In the genomic region with DNA sequence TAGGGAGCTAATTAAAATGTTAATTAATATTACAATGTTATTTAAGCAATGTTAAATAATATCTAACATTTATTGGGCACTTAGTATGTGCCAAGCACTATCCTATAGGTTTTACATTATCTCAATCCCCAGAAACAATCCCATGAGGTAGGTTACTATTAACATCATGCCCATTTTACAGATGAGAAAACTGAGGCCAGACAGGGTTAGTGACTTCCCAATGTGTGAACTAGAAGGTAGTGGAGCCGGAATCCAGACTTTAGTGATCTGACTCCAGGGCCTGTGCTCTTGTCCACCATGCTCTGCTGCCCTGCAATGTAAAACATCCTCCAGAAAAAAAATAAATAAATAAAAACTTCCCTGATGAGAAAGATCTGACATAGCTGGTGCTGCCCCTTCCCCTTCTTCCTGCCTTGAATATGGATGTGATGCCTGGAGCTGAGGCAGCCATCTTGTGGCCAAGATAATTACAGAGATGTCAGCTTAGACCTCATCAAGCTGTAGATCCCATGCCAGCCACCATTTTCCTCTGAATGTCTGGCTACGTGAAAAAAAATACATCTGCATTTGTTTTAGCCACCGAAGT, we compare ENCODE assay signal across 2 cellular contexts.
TF ChIP-seq lines count a peak whose summit lies in the region.

No MANE protein-coding gene starts in this region.

TF ChIP-seq in HepG2, 621 proteins besides CTCF, POLR2A, EP300 and RAD21:
- TF ChIP-seq ZNF720 (CRISPR knock-in tag; IDR thresholded peaks at IDR 0.05), result no peak
- TF ChIP-seq, protein P1, sequence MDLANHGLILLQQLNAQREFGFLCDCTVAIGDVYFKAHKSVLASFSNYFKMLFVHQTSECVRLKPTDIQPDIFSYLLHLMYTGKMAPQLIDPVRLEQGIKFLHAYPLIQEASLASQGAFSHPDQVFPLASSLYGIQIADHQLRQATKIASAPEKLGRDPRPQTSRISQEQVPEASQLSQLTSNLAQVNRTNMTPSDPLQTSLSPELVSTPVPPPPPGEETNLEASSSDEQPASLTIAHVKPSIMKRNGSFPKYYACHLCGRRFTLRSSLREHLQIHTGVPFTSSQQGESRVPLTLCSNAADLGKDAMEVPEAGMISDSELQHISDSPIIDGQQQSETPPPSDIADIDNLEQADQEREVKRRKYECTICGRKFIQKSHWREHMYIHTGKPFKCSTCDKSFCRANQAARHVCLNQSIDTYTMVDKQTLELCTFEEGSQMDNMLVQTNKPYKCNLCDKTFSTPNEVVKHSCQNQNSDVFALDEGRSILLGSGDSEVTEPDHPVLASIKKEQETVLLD (CRISPR knock-in tag; IDR thresholded peaks at IDR 0.05; ENCODE audit: low read depth), result no peak
- no peak for TF ChIP-seq HDAC1 (CRISPR knock-in tag; IDR thresholded peaks at IDR 0.05)
- TF ChIP-seq ZNF629 (CRISPR knock-in tag; conservative IDR thresholded peaks at IDR 0.05), result peak; percentile 84
- TF ChIP-seq FLYWCH1 (CRISPR knock-in tag; IDR thresholded peaks at IDR 0.05), result no peak
- 0 out of 2 replicates have a peak, but pooled peaks have one; percentile 50 for TF ChIP-seq CHD4 (IDR thresholded peaks at IDR 0.05; ENCODE audit: borderline replicate concordance, low read length)

TF ChIP-seq in H1, 55 proteins besides CTCF, POLR2A, EP300 and RAD21:
- TF ChIP-seq KDM1A (IDR thresholded peaks at IDR 0.05; ENCODE audit: borderline replicate concordance, low read length) (peak; percentile 49; the same call in 1 of the 2 replicates), YY1 (IDR thresholded peaks at IDR 0.05; ENCODE audit: low read depth, low read length) (0 out of 2 replicates have a peak, but pooled peaks have one; percentile 28)
- TF ChIP-seq, protein P2, sequence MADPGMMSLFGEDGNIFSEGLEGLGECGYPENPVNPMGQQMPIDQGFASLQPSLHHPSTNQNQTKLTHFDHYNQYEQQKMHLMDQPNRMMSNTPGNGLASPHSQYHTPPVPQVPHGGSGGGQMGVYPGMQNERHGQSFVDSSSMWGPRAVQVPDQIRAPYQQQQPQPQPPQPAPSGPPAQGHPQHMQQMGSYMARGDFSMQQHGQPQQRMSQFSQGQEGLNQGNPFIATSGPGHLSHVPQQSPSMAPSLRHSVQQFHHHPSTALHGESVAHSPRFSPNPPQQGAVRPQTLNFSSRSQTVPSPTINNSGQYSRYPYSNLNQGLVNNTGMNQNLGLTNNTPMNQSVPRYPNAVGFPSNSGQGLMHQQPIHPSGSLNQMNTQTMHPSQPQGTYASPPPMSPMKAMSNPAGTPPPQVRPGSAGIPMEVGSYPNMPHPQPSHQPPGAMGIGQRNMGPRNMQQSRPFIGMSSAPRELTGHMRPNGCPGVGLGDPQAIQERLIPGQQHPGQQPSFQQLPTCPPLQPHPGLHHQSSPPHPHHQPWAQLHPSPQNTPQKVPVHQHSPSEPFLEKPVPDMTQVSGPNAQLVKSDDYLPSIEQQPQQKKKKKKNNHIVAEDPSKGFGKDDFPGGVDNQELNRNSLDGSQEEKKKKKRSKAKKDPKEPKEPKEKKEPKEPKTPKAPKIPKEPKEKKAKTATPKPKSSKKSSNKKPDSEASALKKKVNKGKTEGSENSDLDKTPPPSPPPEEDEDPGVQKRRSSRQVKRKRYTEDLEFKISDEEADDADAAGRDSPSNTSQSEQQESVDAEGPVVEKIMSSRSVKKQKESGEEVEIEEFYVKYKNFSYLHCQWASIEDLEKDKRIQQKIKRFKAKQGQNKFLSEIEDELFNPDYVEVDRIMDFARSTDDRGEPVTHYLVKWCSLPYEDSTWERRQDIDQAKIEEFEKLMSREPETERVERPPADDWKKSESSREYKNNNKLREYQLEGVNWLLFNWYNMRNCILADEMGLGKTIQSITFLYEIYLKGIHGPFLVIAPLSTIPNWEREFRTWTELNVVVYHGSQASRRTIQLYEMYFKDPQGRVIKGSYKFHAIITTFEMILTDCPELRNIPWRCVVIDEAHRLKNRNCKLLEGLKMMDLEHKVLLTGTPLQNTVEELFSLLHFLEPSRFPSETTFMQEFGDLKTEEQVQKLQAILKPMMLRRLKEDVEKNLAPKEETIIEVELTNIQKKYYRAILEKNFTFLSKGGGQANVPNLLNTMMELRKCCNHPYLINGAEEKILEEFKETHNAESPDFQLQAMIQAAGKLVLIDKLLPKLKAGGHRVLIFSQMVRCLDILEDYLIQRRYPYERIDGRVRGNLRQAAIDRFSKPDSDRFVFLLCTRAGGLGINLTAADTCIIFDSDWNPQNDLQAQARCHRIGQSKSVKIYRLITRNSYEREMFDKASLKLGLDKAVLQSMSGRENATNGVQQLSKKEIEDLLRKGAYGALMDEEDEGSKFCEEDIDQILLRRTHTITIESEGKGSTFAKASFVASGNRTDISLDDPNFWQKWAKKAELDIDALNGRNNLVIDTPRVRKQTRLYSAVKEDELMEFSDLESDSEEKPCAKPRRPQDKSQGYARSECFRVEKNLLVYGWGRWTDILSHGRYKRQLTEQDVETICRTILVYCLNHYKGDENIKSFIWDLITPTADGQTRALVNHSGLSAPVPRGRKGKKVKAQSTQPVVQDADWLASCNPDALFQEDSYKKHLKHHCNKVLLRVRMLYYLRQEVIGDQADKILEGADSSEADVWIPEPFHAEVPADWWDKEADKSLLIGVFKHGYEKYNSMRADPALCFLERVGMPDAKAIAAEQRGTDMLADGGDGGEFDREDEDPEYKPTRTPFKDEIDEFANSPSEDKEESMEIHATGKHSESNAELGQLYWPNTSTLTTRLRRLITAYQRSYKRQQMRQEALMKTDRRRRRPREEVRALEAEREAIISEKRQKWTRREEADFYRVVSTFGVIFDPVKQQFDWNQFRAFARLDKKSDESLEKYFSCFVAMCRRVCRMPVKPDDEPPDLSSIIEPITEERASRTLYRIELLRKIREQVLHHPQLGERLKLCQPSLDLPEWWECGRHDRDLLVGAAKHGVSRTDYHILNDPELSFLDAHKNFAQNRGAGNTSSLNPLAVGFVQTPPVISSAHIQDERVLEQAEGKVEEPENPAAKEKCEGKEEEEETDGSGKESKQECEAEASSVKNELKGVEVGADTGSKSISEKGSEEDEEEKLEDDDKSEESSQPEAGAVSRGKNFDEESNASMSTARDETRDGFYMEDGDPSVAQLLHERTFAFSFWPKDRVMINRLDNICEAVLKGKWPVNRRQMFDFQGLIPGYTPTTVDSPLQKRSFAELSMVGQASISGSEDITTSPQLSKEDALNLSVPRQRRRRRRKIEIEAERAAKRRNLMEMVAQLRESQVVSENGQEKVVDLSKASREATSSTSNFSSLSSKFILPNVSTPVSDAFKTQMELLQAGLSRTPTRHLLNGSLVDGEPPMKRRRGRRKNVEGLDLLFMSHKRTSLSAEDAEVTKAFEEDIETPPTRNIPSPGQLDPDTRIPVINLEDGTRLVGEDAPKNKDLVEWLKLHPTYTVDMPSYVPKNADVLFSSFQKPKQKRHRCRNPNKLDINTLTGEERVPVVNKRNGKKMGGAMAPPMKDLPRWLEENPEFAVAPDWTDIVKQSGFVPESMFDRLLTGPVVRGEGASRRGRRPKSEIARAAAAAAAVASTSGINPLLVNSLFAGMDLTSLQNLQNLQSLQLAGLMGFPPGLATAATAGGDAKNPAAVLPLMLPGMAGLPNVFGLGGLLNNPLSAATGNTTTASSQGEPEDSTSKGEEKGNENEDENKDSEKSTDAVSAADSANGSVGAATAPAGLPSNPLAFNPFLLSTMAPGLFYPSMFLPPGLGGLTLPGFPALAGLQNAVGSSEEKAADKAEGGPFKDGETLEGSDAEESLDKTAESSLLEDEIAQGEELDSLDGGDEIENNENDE (IDR thresholded peaks at IDR 0.05; ENCODE audit: insufficient replicate concordance, low read length), result no peak
